In the genomic region with DNA sequence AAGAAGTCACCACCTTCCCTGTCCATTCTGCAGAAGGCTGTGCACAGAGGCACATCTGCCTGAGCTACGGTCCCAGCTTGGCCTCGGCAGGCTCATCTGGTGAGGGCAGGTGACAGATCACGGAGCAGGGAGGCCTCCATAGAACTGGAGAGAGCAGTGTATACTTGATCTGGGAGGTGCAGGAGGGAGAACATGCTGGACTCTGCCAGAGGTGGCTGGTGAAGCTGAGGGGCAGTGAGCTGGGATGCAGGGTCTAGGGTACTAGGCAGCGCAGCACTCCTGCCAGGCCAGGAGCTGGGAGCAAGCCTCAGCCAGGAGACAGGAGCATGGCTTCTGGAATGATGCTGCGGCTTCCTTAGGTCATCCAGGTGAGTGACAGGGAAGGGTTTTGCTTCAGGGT, we compare ENCODE assay signal across 15 cellular contexts.
DNase-seq lines count a peak whose midpoint lies in the region; ATAC-seq and TF ChIP-seq lines count a peak whose summit lies in the region.
"Had no signal": no experiment of that assay in that cellular context is flagged by ENCODE, and none has a peak within 500 bp of the region (broad histone marks: within the 10 kb centered on the region; RNA-seq: fewer than 3 reads in every experiment).

No MANE protein-coding gene starts in this region.

- H3K4me3 Mint-ChIP-seq in activated CD8-positive, alpha-beta memory T cell treated with anti-CD3 and anti-CD28 coated beads, Interleukin-2, amount 10 ng/mL, durations not matched to agents 7 days and 5 days = no peak overlapping the region
- H3K4me3 Mint-ChIP-seq in CD14-positive monocyte = no peak overlapping the region
- H3K4me3 Mint-ChIP-seq: CD4-positive, alpha-beta memory T cell had no signal

- dilution Hi-C loops in IMR-90 (cut with HindIII; ENCODE audit: low sequenced_read_pairs, unreplicated experiment) = no loop called here

- no peak overlapping the region for H3K56ac ChIP-seq in IMR-90 (ENCODE audit: extremely low read depth, insufficient read depth, low read length)

- TF ChIP-seq RAD21 in IMR-90 (IDR thresholded peaks at IDR 0.05; ENCODE audit: low read length) = no peak

- no peak overlapping the region for H4K8ac ChIP-seq in IMR-90 (ENCODE audit: low read depth in 2 of 2, low read length in 2 of 2)

- no peak overlapping the region for H3K27ac Mint-ChIP-seq in activated CD8-positive, alpha-beta memory T cell treated with anti-CD3 and anti-CD28 coated beads, Interleukin-2, amount 10 ng/mL, durations not matched to agents 7 days and 5 days
- no peak overlapping the region for H3K27ac Mint-ChIP-seq in CD14-positive monocyte
- H3K27ac Mint-ChIP-seq: CD4-positive, alpha-beta memory T cell had no signal

- no peak overlapping the region for H3K14ac ChIP-seq in IMR-90 (replicated peaks; ENCODE audit: low read depth, low read length)

- no TSS peak for BruUV-seq in IMR-90 (replicated peaks; lab: Mats Ljungman, UMichigan)

- no peak for TF ChIP-seq POLR2A in IMR-90 (IDR thresholded peaks at IDR 0.05; ENCODE audit: low read depth, low read length)
- no peak for TF ChIP-seq POLR2A in spleen (IDR thresholded peaks at IDR 0.05)

- no peaks in the 10 kb centered on the region for H3K4me1 ChIP-seq in IMR-90 (ENCODE audit: control insufficient read depth, insufficient read depth, low read length)
- no peaks in the 10 kb centered on the region for H3K4me1 ChIP-seq in RWPE2 (ENCODE audit: insufficient read depth, poor library complexity, severe bottlenecking)
- no peaks in the 10 kb centered on the region for H3K4me1 ChIP-seq in spleen
- H3K4me1 ChIP-seq: HAP-1 had no signal

- H3K27ac ChIP-seq in IMR-90 (ENCODE audit: insufficient read depth, low read length) (no peak overlapping the region), RWPE2 (ENCODE audit: poor library complexity, severe bottlenecking) (no peak overlapping the region), spleen (no peak overlapping the region), coronary artery (no peak overlapping the region)
- H3K27ac ChIP-seq: C4-2B had no signal

- H2BK20ac ChIP-seq in IMR-90 (ENCODE audit: low read depth, low read length) = no peak overlapping the region

- no peak overlapping the region for H3K4me2 ChIP-seq in IMR-90 (ENCODE audit: low read depth, low read length)

- H3K36me3 Mint-ChIP-seq in activated CD8-positive, alpha-beta memory T cell treated with anti-CD3 and anti-CD28 coated beads, Interleukin-2, amount 10 ng/mL, durations not matched to agents 7 days and 5 days = no peaks in the 10 kb centered on the region
- H3K36me3 Mint-ChIP-seq in CD14-positive monocyte = no peaks in the 10 kb centered on the region
- H3K36me3 Mint-ChIP-seq: CD4-positive, alpha-beta memory T cell had no signal

- H2AK5ac ChIP-seq in IMR-90 (ENCODE audit: low read depth, low read length) = no peak overlapping the region

- peaks cover 2% of the 10 kb centered on the region for H3K9me3 Mint-ChIP-seq in activated CD8-positive, alpha-beta memory T cell treated with anti-CD3 and anti-CD28 coated beads, Interleukin-2, amount 10 ng/mL, durations not matched to agents 7 days and 5 days (ENCODE audit: low read depth)
- H3K9me3 Mint-ChIP-seq in CD14-positive monocyte = peaks cover 3 to 21% (median 6%) of the 10 kb centered on the region in 7 donors

- no peak overlapping the region for H2AK9ac ChIP-seq in IMR-90 (replicated peaks; ENCODE audit: low read depth, low read length, poor library complexity)

- H3K9me3 ChIP-seq in IMR-90 (ENCODE audit: control insufficient read depth, insufficient read depth, low read length) = peaks cover 39% of the 10 kb centered on the region
- no peaks in the 10 kb centered on the region for H3K9me3 ChIP-seq in RWPE2 (ENCODE audit: severe bottlenecking)
- peaks cover 0 to 26% (median 11%) of the 10 kb centered on the region in 8 donors for H3K9me3 ChIP-seq in spleen
- H3K9me3 ChIP-seq: HAP-1 had no signal

- H2BK120ac ChIP-seq in IMR-90 (ENCODE audit: low read depth, low read length) = no peak overlapping the region

- no peak overlapping the region for H3K9ac ChIP-seq in IMR-90 (ENCODE audit: low read depth, low read length)

- H4K91ac ChIP-seq in IMR-90 (ENCODE audit: insufficient read depth, low read depth, low read length) = no peak overlapping the region

- H3K36me3 ChIP-seq in IMR-90 (ENCODE audit: control insufficient read depth, insufficient read depth, low read length) (no peaks in the 10 kb centered on the region), RWPE2 (ENCODE audit: low read depth) (no peaks in the 10 kb centered on the region), spleen (no peaks in the 10 kb centered on the region)
- H3K36me3 ChIP-seq: HAP-1 had no signal

- H3K4me3 ChIP-seq in IMR-90 (ENCODE audit: insufficient read depth, low read depth, low read length) (no peak overlapping the region), RWPE2 (ENCODE audit: severe bottlenecking) (no peak overlapping the region), spleen (no peak overlapping the region), coronary artery (no peak overlapping the region)
- H3K4me3 ChIP-seq: HAP-1 had no signal

- no peaks in the 10 kb centered on the region for H3K79me1 ChIP-seq in IMR-90 (ENCODE audit: low read depth in 1 of 2, low read length in 2 of 2)

- H3K4ac ChIP-seq in IMR-90 (ENCODE audit: low read depth, low read length) = no peak overlapping the region

- TF ChIP-seq CTCF in IMR-90 (conservative IDR thresholded peaks at IDR 0.05; ENCODE audit: low read depth, low read length) = no peak
- TF ChIP-seq CTCF in RWPE2 (IDR thresholded peaks at IDR 0.05; ENCODE audit: poor library complexity, severe bottlenecking) = no peak
- TF ChIP-seq CTCF in spleen (IDR thresholded peaks at IDR 0.05 in 8 of 11, conservative IDR thresholded peaks at IDR 0.05 in 3 of 11) = no peak
- TF ChIP-seq CTCF in coronary artery (IDR thresholded peaks at IDR 0.05) = no peak
- no peak for TF ChIP-seq CTCF in CD14-positive monocyte (IDR thresholded peaks at IDR 0.05)

- H2BK15ac ChIP-seq in IMR-90 (ENCODE audit: low read depth, low read length) = no peak overlapping the region

- in situ Hi-C loops in IMR-90 (cut with MboI; ENCODE audit: low sequenced_read_pairs) = no loop called here

- CTCF ChIA-PET in IMR-90 (lab: Yijun Ruan, JAX) = no interaction called here
- CTCF ChIA-PET in activated CD8-positive, alpha-beta memory T cell treated with anti-CD3 and anti-CD28 coated beads, Interleukin-2, amount 10 ng/mL, durations not matched to agents 7 days and 5 days (lab: Charles Lee) = no interaction called here

- H3K27me3 Mint-ChIP-seq in activated CD8-positive, alpha-beta memory T cell treated with anti-CD3 and anti-CD28 coated beads, Interleukin-2, amount 10 ng/mL, durations not matched to agents 7 days and 5 days = no peaks in the 10 kb centered on the region
- H3K27me3 Mint-ChIP-seq in CD14-positive monocyte (ENCODE audit: low read depth in 3 of 3) = peaks cover 0 to 1% (median 0%) of the 10 kb centered on the region in 3 donors

- no peaks in the 10 kb centered on the region for H3K9me1 ChIP-seq in IMR-90 (ENCODE audit: insufficient read depth, low read length)

- WGBS in IMR-90 (ENCODE audit: extremely low coverage in 2 of 2, insufficient read length in 1 of 2), 2 experiments = 63% methylated on average over 1 of the region's 5 CpGs; no CpG with 5 or more reads in 1 of the 2 experiments
- WGBS in spleen, 5 donors = 78 to 93% (median 83%) methylated on average over 5 of the region's 5 CpGs

- no peaks in the 10 kb centered on the region for H4K20me1 ChIP-seq in IMR-90 (ENCODE audit: insufficient read depth, low read length)

- H3K27me3 ChIP-seq in IMR-90 (ENCODE audit: control insufficient read depth, insufficient read depth, low read length) (no peaks in the 10 kb centered on the region), RWPE2 (ENCODE audit: insufficient read depth, poor library complexity, severe bottlenecking) (no peaks in the 10 kb centered on the region), spleen (replicated peaks in 1 of 7) (peaks cover 0 to 16% (median 0%) of the 10 kb centered on the region in 7 donors)

- no peak for DNase-seq in IMR-90
- peak; percentile 34 for DNase-seq in RWPE2 (ENCODE audit: low spot score)
- peak; percentile 16 for DNase-seq in mesenteric fat pad (ENCODE audit: low spot score)
- peak; percentile 25 for DNase-seq in spleen
- DNase-seq in NCI-H1436 treated with DMSO at 0.1 percent for 48 hours (lab: John Stamatoyannopoulos, UW) = no peak
- no peak for DNase-seq in coronary artery (ENCODE audit: low spot score)
- no peak for DNase-seq in activated CD8-positive, alpha-beta memory T cell treated with anti-CD3 and anti-CD28 coated beads, Interleukin-2, amount 10 ng/mL, durations not matched to agents 7 days and 5 days
- no peak for DNase-seq in CD14-positive monocyte (ENCODE audit: low spot score)
- DNase-seq: AML-193; CD4-positive, alpha-beta memory T cell; DMS153; DMS79; GDM1 had no signal

- ATAC-seq in IMR-90 (ENCODE audit: low read depth) (no peak), RWPE2 (ENCODE audit: low read depth) (no peak)
- no peak for ATAC-seq in activated CD8-positive, alpha-beta memory T cell treated with anti-CD3 and anti-CD28 coated beads, Interleukin-2, amount 10 ng/mL, durations not matched to agents 7 days and 5 days

- peak overlapping the region; percentile 11 for H2AFZ ChIP-seq in IMR-90 (replicated peaks; ENCODE audit: low read length, poor library complexity)

- intact Hi-C loops in IMR-90 (cut with micrococcal nuclease) = no loop called here
- intact Hi-C loops in spleen (cut with DNase I; ENCODE audit: low total_unique reads) = no loop called here
- intact Hi-C loops in CD14-positive monocyte (cut with micrococcal nuclease) = no loop called here

- no peaks in the 10 kb centered on the region for H3K4me1 Mint-ChIP-seq in activated CD8-positive, alpha-beta memory T cell treated with anti-CD3 and anti-CD28 coated beads, Interleukin-2, amount 10 ng/mL, durations not matched to agents 7 days and 5 days
- no peaks in the 10 kb centered on the region for H3K4me1 Mint-ChIP-seq in CD14-positive monocyte
- H3K4me1 Mint-ChIP-seq: CD4-positive, alpha-beta memory T cell had no signal

- POLR2A ChIA-PET in IMR-90 (lab: Charles Lee; ENCODE audit: unreplicated experiment) = no interaction called here

- no peak overlapping the region for H2BK5ac ChIP-seq in IMR-90 (ENCODE audit: low read depth, low read length, poor library complexity, severe bottlenecking)

- H3K18ac ChIP-seq in IMR-90 (ENCODE audit: low read depth, low read length) = no peak overlapping the region

- H3K23ac ChIP-seq in IMR-90 (ENCODE audit: low read depth, low read length) = no peak overlapping the region

- H4K5ac ChIP-seq in IMR-90 (ENCODE audit: low read depth, low read length) = no peak overlapping the region

TF ChIP-seq in IMR-90, 13 proteins besides CTCF, POLR2A, EP300 and RAD21 (continues in another document):
- TF ChIP-seq MXI1 (IDR thresholded peaks at IDR 0.05; ENCODE audit: borderline replicate concordance, low read depth, low read length) = no peak

Comparison
In these comparisons a context has a peak if more than half of its experiments do, and no peak if none do; other contexts are left out.
1. DNase-seq: peak in RWPE2 (single experiment), mesenteric fat pad (single experiment) and spleen (single experiment); none in IMR-90 (single experiment), NCI-H1436 treated with DMSO at 0.1 percent for 48 hours (single experiment), coronary artery (single experiment), activated CD8-positive, alpha-beta memory T cell treated with anti-CD3 and anti-CD28 coated beads, Interleukin-2, amount 10 ng/mL, durations not matched to agents 7 days and 5 days (single experiment) and CD14-positive monocyte (single experiment).